Comparison of ENCODE assay signal across 8 cellular contexts in the genomic region with DNA sequence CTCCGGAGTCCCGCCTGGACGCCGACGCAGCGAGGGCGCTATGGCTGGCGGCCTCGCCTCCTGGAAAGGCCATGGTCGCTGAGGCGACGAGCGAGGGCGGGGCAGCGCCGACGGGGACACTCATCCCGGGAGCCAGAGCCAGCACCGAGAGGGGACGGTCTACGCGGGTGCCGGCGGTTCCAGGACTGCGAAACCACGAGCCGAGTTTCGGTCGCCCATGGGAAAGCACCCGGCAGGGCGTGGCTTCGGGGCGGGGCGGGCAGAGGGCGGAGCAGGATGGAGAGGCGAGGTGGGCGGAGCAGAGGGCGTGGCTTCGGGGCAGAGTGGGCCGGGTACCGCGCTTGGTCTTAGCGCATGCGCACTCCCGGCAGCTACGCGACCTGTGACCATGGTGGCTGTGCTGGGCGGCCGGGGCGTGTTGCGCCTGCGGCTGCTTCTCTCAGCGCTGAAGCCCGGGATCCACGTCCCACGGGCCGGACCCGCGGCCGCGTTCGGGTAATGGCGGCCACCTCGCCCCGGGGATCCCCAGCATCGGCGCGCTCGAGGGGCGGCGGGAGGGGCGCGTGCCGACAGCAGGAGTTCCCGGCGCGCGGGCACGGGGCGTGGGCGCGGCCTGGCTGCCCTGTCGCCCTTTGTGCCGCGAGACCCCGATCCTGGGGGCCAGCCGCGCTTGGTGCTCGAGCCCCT. TPM values are rescaled to one million over a fixed set of nuclear protein-coding genes. Genes with fewer than 3 reads are reported as not detected.
DNase-seq lines count a peak whose midpoint lies in the region; ATAC-seq and TF ChIP-seq lines count a peak whose summit lies in the region.

A gene (plus strand): TSS at position 359 of the 687 bp plus-strand sequence. CDS start 30 bp downstream, at position 389.

- no peaks in the 10 kb centered on the region for H3K27me3 Mint-ChIP-seq in CD4-positive, CD25-positive, alpha-beta regulatory T cell
- H3K27me3 Mint-ChIP-seq in activated CD4-positive, alpha-beta memory T cell treated with anti-CD3 and anti-CD28 coated beads for 36 hours, result no peaks in the 10 kb centered on the region

- H3K27me3 ChIP-seq in CD4-positive, CD25-positive, alpha-beta regulatory T cell (ENCODE audit: control insufficient read depth, insufficient read depth, low read length), result no peaks in the 10 kb centered on the region
- no peaks in the 10 kb centered on the region for H3K27me3 ChIP-seq in dorsolateral prefrontal cortex
- no peaks in the 10 kb centered on the region for H3K27me3 ChIP-seq in right lobe of liver

- H3K4me3 ChIP-seq in CD4-positive, CD25-positive, alpha-beta regulatory T cell (ENCODE audit: low read depth, low read length), result peak within 1 kb of the TSS; percentile 81
- peak within 1 kb of the TSS; percentile 59 to 99 (median 89) for H3K4me3 ChIP-seq in dorsolateral prefrontal cortex
- H3K4me3 ChIP-seq in right lobe of liver, result peak within 1 kb of the TSS; percentile 84 to 89 (median 86)

- no peaks in the 10 kb centered on the region for H3K9me3 Mint-ChIP-seq in CD4-positive, CD25-positive, alpha-beta regulatory T cell
- H3K9me3 Mint-ChIP-seq in activated CD4-positive, alpha-beta memory T cell treated with anti-CD3 and anti-CD28 coated beads for 36 hours, result no peaks in the 10 kb centered on the region

- peak; percentile 88 for TF ChIP-seq POLR2A in right lobe of liver (IDR thresholded peaks at IDR 0.05)

- TF ChIP-seq CTCF in dorsolateral prefrontal cortex (IDR thresholded peaks at IDR 0.05 in 54 of 56, conservative IDR thresholded peaks at IDR 0.05 in 2 of 56; ENCODE audit: low read depth in 1 of 56, partially characterized antibody in 56 of 56) (peak in 36 of 56 donors; percentile 7 to 62 (median 28)), right lobe of liver (IDR thresholded peaks at IDR 0.05) (peak in 1 of 4 donors; percentile 15)

- H3K27ac Mint-ChIP-seq in CD4-positive, CD25-positive, alpha-beta regulatory T cell, result peak within 1 kb of the TSS; percentile 34 to 91 (median 91)
- H3K27ac Mint-ChIP-seq in activated CD4-positive, alpha-beta memory T cell treated with anti-CD3 and anti-CD28 coated beads for 36 hours, result peak within 1 kb of the TSS; percentile 62

- POLR2A ChIA-PET in activated CD4-positive, alpha-beta memory T cell treated with anti-CD3 and anti-CD28 coated beads for 36 hours (lab: Charles Lee), result interaction anchor here (1.4 kb wide), 1 partner anchor 49 kb away, joined by 3 read pairs; no protein-coding TSS in a partner anchor

- peaks cover 5 to 16% (median 14%) of the 10 kb centered on the region in 4 donors for H3K4me1 Mint-ChIP-seq in CD4-positive, CD25-positive, alpha-beta regulatory T cell
- H3K4me1 Mint-ChIP-seq in activated CD4-positive, alpha-beta memory T cell treated with anti-CD3 and anti-CD28 coated beads for 36 hours (ENCODE audit: low read depth), result peaks cover 14% of the 10 kb centered on the region

- CTCF ChIA-PET in activated CD4-positive, alpha-beta memory T cell treated with anti-CD3 and anti-CD28 coated beads for 36 hours (lab: Charles Lee), result interaction anchor here (1.4 kb wide), 1 partner anchor 39 kb away, joined by 4 read pairs; a partner anchor contains a TSS

- 0% methylated on average over 4 of the region's 89 CpGs for WGBS in right lobe of liver (ENCODE audit: insufficient coverage, low coverage, low lambda C conversion rate, missing lambda C conversion rate)

- H3K36me3 ChIP-seq in CD4-positive, CD25-positive, alpha-beta regulatory T cell (ENCODE audit: control insufficient read depth, insufficient read depth, low read length), result peaks cover 18% of the 10 kb centered on the region
- H3K36me3 ChIP-seq in right lobe of liver, result peaks cover 0 to 19% (median 6%) of the 10 kb centered on the region in 4 donors

- H3K4me3 Mint-ChIP-seq in CD4-positive, CD25-positive, alpha-beta regulatory T cell, result peak within 1 kb of the TSS; percentile 89 to 95 (median 94)
- H3K4me3 Mint-ChIP-seq in activated CD4-positive, alpha-beta memory T cell treated with anti-CD3 and anti-CD28 coated beads for 36 hours, result peak within 1 kb of the TSS; percentile 78

- H3K4me1 ChIP-seq in CD4-positive, CD25-positive, alpha-beta regulatory T cell (ENCODE audit: control insufficient read depth, insufficient read depth, low read length, poor library complexity, severe bottlenecking), result peaks cover 13% of the 10 kb centered on the region
- H3K4me1 ChIP-seq in right lobe of liver, result peaks cover 0 to 45% (median 5%) of the 10 kb centered on the region in 4 donors

- peak; percentile 90 for ATAC-seq in CD4-positive, CD25-positive, alpha-beta regulatory T cell (ENCODE audit: low read depth in 2 of 2)
- ATAC-seq in GM19438 (IDR thresholded peaks at IDR 0.05; ENCODE audit: low read depth, unreplicated experiment), result peak; percentile 90
- ATAC-seq in HG03571 (IDR thresholded peaks at IDR 0.05; ENCODE audit: unreplicated experiment), result peak; percentile 87
- ATAC-seq in right lobe of liver, result peak; percentile 91 to 96 (median 92)

- DNase-seq in CD4-positive, CD25-positive, alpha-beta regulatory T cell, result peak; percentile 94 to 99 (median 99)
- peak; percentile 91 for DNase-seq in NCI-H774 (lab: John Stamatoyannopoulos, UW)
- peak; percentile 99 for DNase-seq in activated CD4-positive, alpha-beta memory T cell treated with anti-CD3 and anti-CD28 coated beads for 36 hours
- DNase-seq in dorsolateral prefrontal cortex, result peak; percentile 93 to 99 (median 97)
- DNase-seq in right lobe of liver, result peak; percentile 100
- peak; percentile 100 for DNase-seq in stimulated activated CD4-positive, alpha-beta T cell treated with anti-CD3 and anti-CD28 coated beads, Interleukin-4, amount 100 ng/mL, for 24 hours

- peaks cover 1% of the 10 kb centered on the region for H3K36me3 Mint-ChIP-seq in CD4-positive, CD25-positive, alpha-beta regulatory T cell
- peaks cover 2% of the 10 kb centered on the region for H3K36me3 Mint-ChIP-seq in activated CD4-positive, alpha-beta memory T cell treated with anti-CD3 and anti-CD28 coated beads for 36 hours

- H3K27ac ChIP-seq in CD4-positive, CD25-positive, alpha-beta regulatory T cell (ENCODE audit: insufficient read depth, low read length, poor library complexity, severe bottlenecking), result peak within 1 kb of the TSS; percentile 93
- H3K27ac ChIP-seq in dorsolateral prefrontal cortex (peak within 1 kb of the TSS in 58 of 59 donors; percentile 37 to 95 (median 88)), right lobe of liver (peak within 1 kb of the TSS; percentile 85 to 95 (median 88))

- no peaks in the 10 kb centered on the region for H3K9me3 ChIP-seq in CD4-positive, CD25-positive, alpha-beta regulatory T cell (ENCODE audit: control insufficient read depth in 2 of 2, low read length in 2 of 2)
- no peaks in the 10 kb centered on the region for H3K9me3 ChIP-seq in right lobe of liver

- intact Hi-C loops in activated CD4-positive, alpha-beta memory T cell treated with anti-CD3 and anti-CD28 coated beads for 36 hours (cut with micrococcal nuclease), result loop anchor here (1.0 to 5.0 kb wide), 10 partner anchors 15 to 1659 kb away; a partner anchor contains a TSS
- intact Hi-C loops in dorsolateral prefrontal cortex (cut with DNase I) (loop anchor here (2.0 to 5.0 kb wide), 3 partner anchors 50 to 116 kb away; a partner anchor contains a TSS), right lobe of liver (cut with DNase I) (no loop called here)

RNA-seq across cellular contexts. Expression of the gene that starts here (rescaled TPM):
- total RNA-seq in CD4-positive, CD25-positive, alpha-beta regulatory T cell, result 6.8 TPM
- polyA plus RNA-seq in CD4-positive, CD25-positive, alpha-beta regulatory T cell, result 10 to 100 TPM in 1 of 4 donors, 1 to 10 TPM in 3; 5.8 to 13.9 (median 7.5) TPM
- total RNA-seq in activated CD4-positive, alpha-beta memory T cell treated with anti-CD3 and anti-CD28 coated beads for 36 hours, result 10 to 100 TPM; 10.1 to 11.4 TPM
- total RNA-seq in dorsolateral prefrontal cortex (10 to 100 TPM; 13.6 to 41.1 (median 26.1) TPM), right lobe of liver (100 to 1,000 TPM in 2 of 6 experiments, 10 to 100 TPM in 4; 30.4 to 142 (median 68.6) TPM)

Comparison
In these comparisons a context has a peak if more than half of its experiments do, and no peak if none do; other contexts are left out.
1. Peak in every context shown above with its lines: DNase-seq, ATAC-seq, H3K4me3 ChIP-seq and H3K27ac ChIP-seq.
2. intact Hi-C loops: an anchor here in activated CD4-positive, alpha-beta memory T cell treated with anti-CD3 and anti-CD28 coated beads for 36 hours (1.0 to 5.0 kb wide) and dorsolateral prefrontal cortex (2.0 to 5.0 kb wide); none called in right lobe of liver.